17 cellular contexts compared by ENCODE assay signal in genomic region chr11:69198891-69199582, GRCh38. TPM values are rescaled to one million over a fixed set of nuclear protein-coding genes. Genes with fewer than 3 reads are reported as not detected.
"Had no signal": no experiment of that assay in that cellular context is flagged by ENCODE, and none has a peak within 500 bp of the region (broad histone marks: within the 10 kb centered on the region; RNA-seq: fewer than 3 reads in every experiment).

No MANE protein-coding gene starts in this region.

- H3K27ac ChIP-seq: colonic mucosa, foreskin keratinocyte, heart left ventricle, neutrophil, suprapubic skin, thyroid gland, uterus had no signal

- H3K4me1 ChIP-seq: colonic mucosa, foreskin keratinocyte, thyroid gland, uterus had no signal

- DNase-seq: colonic mucosa; erythroblast; foreskin keratinocyte; heart left ventricle; hippocampal formation; left colon; naive thymus-derived CD4-positive, alpha-beta T cell; nephron progenitor cell; small intestine; stimulated activated CD4-positive, alpha-beta T cell treated with anti-CD3 and anti-CD28 coated beads, Interleukin-2, amount 100 ng/mL, for 48 hours; stimulated activated naive CD8-positive, alpha-beta T cell treated with anti-CD3 and anti-CD28 coated beads, Interleukin-15, Interleukin-2, amounts not matched to agents 100 U/mL and 50 U/mL, for 24 hours; thyroid gland; uterus had no signal

- H3K36me3 ChIP-seq: colonic mucosa, heart left ventricle, neutrophil, suprapubic skin, thyroid gland, uterus had no signal

- H3K4me3 ChIP-seq: colonic mucosa, heart left ventricle, suprapubic skin, thyroid gland, uterus had no signal

- H3K9me3 ChIP-seq: colonic mucosa, heart left ventricle, neutrophil, suprapubic skin, thyroid gland, uterus had no signal

- ATAC-seq: foreskin keratinocyte; heart left ventricle; left colon; naive thymus-derived CD4-positive, alpha-beta T cell; stimulated activated naive CD8-positive, alpha-beta T cell treated with anti-CD3 and anti-CD28 coated beads, Interleukin-15, Interleukin-2, amounts not matched to agents 100 U/mL and 50 U/mL, for 24 hours had no signal

RNA-seq across cellular contexts. Expression of gene SMIM38, which starts 43.3 kb away (rescaled TPM):
- total RNA-seq: endothelial cell of umbilical vein, foreskin keratinocyte, kidney epithelial cell had no signal
